Comparison of ENCODE assay signal across 12 cellular contexts in genomic region chr1:212637902-212638301, GRCh38. TPM values are rescaled to one million over a fixed set of nuclear protein-coding genes. Genes with fewer than 3 reads are reported as not detected.
DNase-seq lines count a peak whose midpoint lies in the region; ATAC-seq and TF ChIP-seq lines count a peak whose summit lies in the region.
"Had no signal": no experiment of that assay in that cellular context is flagged by ENCODE, and none has a peak within 500 bp of the region (broad histone marks: within the 10 kb centered on the region; RNA-seq: fewer than 3 reads in every experiment).

No MANE protein-coding gene starts in this region.

- 71% methylated on average over 5 of the region's 5 CpGs for WGBS in right lobe of liver (ENCODE audit: insufficient coverage, low coverage, low lambda C conversion rate, missing lambda C conversion rate)

- no peak overlapping the region for H2AFZ ChIP-seq in MM.1S (ENCODE audit: low read length)
- H2AFZ ChIP-seq: PC-9 had no signal

- peak overlapping the region; percentile 7 to 35 for H3K4me3 Mint-ChIP-seq in activated T-cell treated with anti-CD3 and anti-CD28 coated beads, Interleukin-2, amount 50 U/mL, for 72 hours

- H3K9me3 Mint-ChIP-seq in activated T-cell treated with anti-CD3 and anti-CD28 coated beads, Interleukin-2, amount 50 U/mL, for 72 hours = peaks cover 5 to 7% of the 10 kb centered on the region in 2 donors

- peaks cover 38% of the 10 kb centered on the region for H3K4me1 Mint-ChIP-seq in activated T-cell treated with anti-CD3 and anti-CD28 coated beads, Interleukin-2, amount 50 U/mL, for 72 hours (ENCODE audit: low read depth)

- no peak overlapping the region for H3K9ac ChIP-seq in MM.1S (ENCODE audit: low read length)

- H3K4me1 ChIP-seq in right lobe of liver (peaks cover 0 to 21% (median 0%) of the 10 kb centered on the region in 4 donors), thoracic aorta (ENCODE audit: control insufficient read depth in 1 of 2, low read depth in 2 of 2) (peaks cover 17 to 45% of the 10 kb centered on the region in 2 donors), MM.1S (ENCODE audit: low read length) (peaks cover 34% of the 10 kb centered on the region)

- intact Hi-C loops in right lobe of liver (cut with DNase I) = no loop called here

- no peak for DNase-seq in activated T-cell treated with anti-CD3 and anti-CD28 coated beads, Interleukin-2, amount 50 U/mL, for 72 hours
- no peak for DNase-seq in activated T-cell treated with anti-CD3 and anti-CD28 coated beads, Interleukin-2, amount 50 U/mL, for 48 hours
- DNase-seq in astrocyte of the hippocampus (ENCODE audit: low read depth, low spot score) = peak; percentile 60
- DNase-seq in right lobe of liver = no peak
- DNase-seq in thoracic aorta (ENCODE audit: low spot score) = no peak
- no peak for DNase-seq in MM.1S
- DNase-seq: activated T-cell treated with anti-CD3 and anti-CD28 coated beads, Interleukin-2, amount 50 U/mL, for 1 hour; GDM1; glutamatergic neuron; PC-9 had no signal

- no peak overlapping the region for H3K4me2 ChIP-seq in MM.1S (ENCODE audit: low read depth, low read length)
- H3K4me2 ChIP-seq: PC-9 had no signal

- H3K27me3 ChIP-seq in right lobe of liver (no peaks in the 10 kb centered on the region), thoracic aorta (replicated peaks; ENCODE audit: insufficient read depth) (no peaks in the 10 kb centered on the region), MM.1S (replicated peaks; ENCODE audit: insufficient read depth, low read length) (no peaks in the 10 kb centered on the region)

- H3K36me3 ChIP-seq in right lobe of liver (no peaks in the 10 kb centered on the region), thoracic aorta (no peaks in the 10 kb centered on the region), MM.1S (replicated peaks; ENCODE audit: insufficient read depth, low read length) (no peaks in the 10 kb centered on the region)

- no peaks in the 10 kb centered on the region for H3K9me3 ChIP-seq in right lobe of liver
- no peaks in the 10 kb centered on the region for H3K9me3 ChIP-seq in thoracic aorta
- no peaks in the 10 kb centered on the region for H3K9me3 ChIP-seq in MM.1S (replicated peaks; ENCODE audit: insufficient read depth, low read length)

- no peaks in the 10 kb centered on the region for H3K9me2 ChIP-seq in MM.1S (replicated peaks; ENCODE audit: insufficient read depth, low read length)

- no peak for ATAC-seq in activated T-cell treated with anti-CD3 and anti-CD28 coated beads, Interleukin-2, amount 50 U/mL, for 72 hours (replicated peaks in 1 of 2)
- no peak for ATAC-seq in right lobe of liver
- ATAC-seq in thoracic aorta (ENCODE audit: insufficient number of reproducible peaks, low FRiP score, low read depth) = no peak
- ATAC-seq in GM19452 (IDR thresholded peaks at IDR 0.05; ENCODE audit: unreplicated experiment) = no peak
- ATAC-seq in HG03342 (IDR thresholded peaks at IDR 0.05; ENCODE audit: unreplicated experiment) = no peak

- H3K79me2 ChIP-seq in MM.1S (ENCODE audit: low read length) = no peaks in the 10 kb centered on the region

- peak overlapping the region; percentile 20 to 60 (median 25) for H3K27ac ChIP-seq in right lobe of liver
- peak overlapping the region; percentile 61 to 78 for H3K27ac ChIP-seq in thoracic aorta
- no peak overlapping the region for H3K27ac ChIP-seq in MM.1S (ENCODE audit: low read length)
- H3K27ac ChIP-seq: PC-9 had no signal

- H3K27me3 Mint-ChIP-seq in activated T-cell treated with anti-CD3 and anti-CD28 coated beads, Interleukin-2, amount 50 U/mL, for 72 hours (ENCODE audit: low read depth) = peaks cover 12% of the 10 kb centered on the region

- H3K4me3 ChIP-seq in right lobe of liver = no peak overlapping the region
- peak overlapping the region; percentile 13 for H3K4me3 ChIP-seq in thoracic aorta
- H3K4me3 ChIP-seq in MM.1S (ENCODE audit: low read length) = no peak overlapping the region
- H3K4me3 ChIP-seq: PC-9 had no signal

- H3K27ac Mint-ChIP-seq in activated T-cell treated with anti-CD3 and anti-CD28 coated beads, Interleukin-2, amount 50 U/mL, for 72 hours = no peak overlapping the region

- H3F3A ChIP-seq in MM.1S (ENCODE audit: insufficient read depth, low read length) = peaks cover 30% of the 10 kb centered on the region

- H3K36me3 Mint-ChIP-seq in activated T-cell treated with anti-CD3 and anti-CD28 coated beads, Interleukin-2, amount 50 U/mL, for 72 hours (ENCODE audit: insufficient read depth in 2 of 2) = peaks cover 8 to 10% of the 10 kb centered on the region in 2 donors

- no peak for TF ChIP-seq POLR2A in right lobe of liver (IDR thresholded peaks at IDR 0.05)

- no peaks in the 10 kb centered on the region for H4K20me1 ChIP-seq in MM.1S (ENCODE audit: insufficient read depth, low read length)

- TF ChIP-seq CTCF in right lobe of liver (IDR thresholded peaks at IDR 0.05) = no peak
- TF ChIP-seq CTCF in thoracic aorta (IDR thresholded peaks at IDR 0.05) = no peak
- no peak for TF ChIP-seq CTCF in MM.1S (IDR thresholded peaks at IDR 0.05; ENCODE audit: low read length)

RNA-seq across cellular contexts. Expression of gene ATF3, which starts 29.3 kb away (rescaled TPM):
- total RNA-seq in activated T-cell treated with anti-CD3 and anti-CD28 coated beads, Interleukin-2, amount 50 U/mL, for 72 hours = 100 to 1,000 TPM in 1 of 2 donors, 10 to 100 TPM in 1; 96.3 to 107 TPM
- 10 to 100 TPM in 5 of 6 experiments, 1 to 10 TPM in 1; 3.7 to 77.2 (median 15.1) TPM for total RNA-seq in right lobe of liver
- 100 to 1,000 TPM in 1 of 2 donors, 10 to 100 TPM in 1; 10.7 to 160 TPM for total RNA-seq in thoracic aorta
